Comparison of ENCODE assay signal across 17 cellular contexts in the genomic region with DNA sequence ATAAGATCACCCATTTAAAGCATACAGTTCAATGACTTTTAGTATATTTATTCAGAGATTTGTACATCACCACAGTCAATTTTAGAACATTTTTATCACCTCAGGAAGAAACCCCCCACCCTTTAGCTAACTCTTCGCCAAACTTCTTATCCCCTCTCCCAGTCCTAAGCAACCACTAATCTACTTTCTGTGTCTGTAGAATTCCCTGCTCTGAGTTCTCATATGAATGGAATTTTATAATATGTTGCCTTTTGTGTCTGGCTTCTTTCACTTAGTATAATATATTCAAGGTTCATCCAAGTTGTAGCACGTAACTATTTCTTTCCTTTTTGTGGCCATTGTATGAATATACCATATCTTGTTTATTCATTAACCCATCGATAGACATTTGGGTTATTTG. TPM values are rescaled to one million over a fixed set of nuclear protein-coding genes. Genes with fewer than 3 reads are reported as not detected.
DNase-seq lines count a peak whose midpoint lies in the region; ATAC-seq, FAIRE-seq and TF ChIP-seq lines count a peak whose summit lies in the region.
"Had no signal": no experiment of that assay in that cellular context is flagged by ENCODE, and none has a peak within 500 bp of the region (broad histone marks: within the 10 kb centered on the region; RNA-seq: fewer than 3 reads in every experiment).

No MANE protein-coding gene starts in this region.

- DNase-seq in T-helper 1 cell = no peak
- no peak for DNase-seq in PC-3
- DNase-seq in mammary epithelial cell = no peak
- no peak for DNase-seq in GM23338 (ENCODE audit: low spot score)
- DNase-seq in HTR-8/SVneo (ENCODE audit: insufficient read length, low spot score) = no peak
- DNase-seq: NCI-H1048, NCI-H345, OCI-M1 had no signal

- H3K4me1 ChIP-seq in PC-3 (ENCODE audit: insufficient read depth, low read length) (peaks cover 43% of the 10 kb centered on the region), mammary epithelial cell (ENCODE audit: insufficient read depth, low read length) (peaks cover 35% of the 10 kb centered on the region), neutrophil (ENCODE audit: control insufficient read depth in 1 of 2, insufficient read depth in 1 of 2, low read depth in 1 of 2, low read length in 1 of 2) (peaks cover 57 to 67% of the 10 kb centered on the region in 2 experiments), GM23338 (ENCODE audit: insufficient read depth) (peaks cover 6% of the 10 kb centered on the region)

- H2AFZ ChIP-seq in PC-3 (ENCODE audit: low read length) = no peak overlapping the region
- no peak overlapping the region for H2AFZ ChIP-seq in mammary epithelial cell (ENCODE audit: low read depth, low read length)
- no peak overlapping the region for H2AFZ ChIP-seq in GM23338

- peak overlapping the region; percentile 27 for H3K27ac Mint-ChIP-seq in T-helper 1 cell treated with Interleukin-12 subunit alpha and Interleukin-12 subunit beta and Interleukin-4 antibody, amounts not matched to agents 30 μg/mL and 1 μg/mL, for 36 hours
- H3K27ac Mint-ChIP-seq in GM23338 = no peak overlapping the region

- H3K9me2 ChIP-seq in PC-3 (replicated peaks; ENCODE audit: low read length) = no peaks in the 10 kb centered on the region
- no peaks in the 10 kb centered on the region for H3K9me2 ChIP-seq in GM23338 (ENCODE audit: insufficient read depth)

- H3K27me3 ChIP-seq in PC-3 (ENCODE audit: low read length) (no peaks in the 10 kb centered on the region), mammary epithelial cell (ENCODE audit: insufficient read depth, low read length) (no peaks in the 10 kb centered on the region), neutrophil (no peaks in the 10 kb centered on the region), GM23338 (ENCODE audit: insufficient read depth) (no peaks in the 10 kb centered on the region)
- H3K27me3 ChIP-seq: ascending aorta had no signal

- BruUV-seq in PC-3 (replicated peaks; lab: Mats Ljungman, UMichigan) (no TSS peak), mammary epithelial cell (replicated peaks; lab: Mats Ljungman, UMichigan) (no TSS peak)

- peaks cover 29% of the 10 kb centered on the region for H3K4me1 Mint-ChIP-seq in T-helper 1 cell treated with Interleukin-12 subunit alpha and Interleukin-12 subunit beta and Interleukin-4 antibody, amounts not matched to agents 30 μg/mL and 1 μg/mL, for 36 hours (ENCODE audit: low read depth)
- peaks cover 10% of the 10 kb centered on the region for H3K4me1 Mint-ChIP-seq in GM23338

- H3K27ac ChIP-seq in PC-3 (ENCODE audit: low read length) = peak overlapping the region; percentile 76
- H3K27ac ChIP-seq in mammary epithelial cell (ENCODE audit: insufficient read depth, low read depth, low read length) = peak overlapping the region; percentile 77
- peak overlapping the region; percentile 99 for H3K27ac ChIP-seq in neutrophil
- no peak overlapping the region for H3K27ac ChIP-seq in GM23338 (ENCODE audit: low read depth)
- H3K27ac ChIP-seq: 22Rv1, ascending aorta, thoracic aorta had no signal

- TF ChIP-seq CTCF in PC-3 (conservative IDR thresholded peaks at IDR 0.05; ENCODE audit: low read depth, low read length) (no peak), mammary epithelial cell (conservative IDR thresholded peaks at IDR 0.05 in 1 of 2, IDR thresholded peaks at IDR 0.05 in 1 of 2; ENCODE audit: extremely low read depth in 1 of 2, insufficient read depth in 1 of 2, low read depth in 1 of 2, low read length in 2 of 2) (no peak), neutrophil (IDR thresholded peaks at IDR 0.05) (no peak), GM23338 (conservative IDR thresholded peaks at IDR 0.05; ENCODE audit: low read depth in 2 of 2) (no peak)

- ATAC-seq in PC-3 (no peak), GM19467 (IDR thresholded peaks at IDR 0.05; ENCODE audit: unreplicated experiment) (no peak), GM23338 (no peak)
- ATAC-seq: right cardiac atrium had no signal

- H3F3A ChIP-seq in PC-3 (ENCODE audit: low read length, unreplicated experiment) (no peaks in the 10 kb centered on the region), GM23338 (replicated peaks; ENCODE audit: low read depth) (0 out of 2 replicates have a peak, but pooled peaks cover 10% of the 10 kb centered on the region)

- H4K20me1 ChIP-seq in PC-3 (ENCODE audit: low read length) (peaks cover 4% of the 10 kb centered on the region; the same call in 1 of the 2 replicates), mammary epithelial cell (ENCODE audit: insufficient read depth, low read length) (no peaks in the 10 kb centered on the region), GM23338 (replicated peaks; ENCODE audit: insufficient read depth) (no peaks in the 10 kb centered on the region)

- peaks cover 9% of the 10 kb centered on the region for H3K9me3 ChIP-seq in PC-3 (ENCODE audit: low read length)
- H3K9me3 ChIP-seq in mammary epithelial cell (replicated peaks; ENCODE audit: insufficient read depth, low read length) = peaks cover 11% of the 10 kb centered on the region
- H3K9me3 ChIP-seq in neutrophil = no peaks in the 10 kb centered on the region
- H3K9me3 ChIP-seq: ascending aorta, thoracic aorta had no signal

- peaks cover 51% of the 10 kb centered on the region for H3K36me3 Mint-ChIP-seq in T-helper 1 cell treated with Interleukin-12 subunit alpha and Interleukin-12 subunit beta and Interleukin-4 antibody, amounts not matched to agents 30 μg/mL and 1 μg/mL, for 36 hours (ENCODE audit: low read depth)
- H3K36me3 Mint-ChIP-seq in GM23338 (ENCODE audit: low read depth) = peaks cover 45% of the 10 kb centered on the region

- FAIRE-seq in HTR-8/SVneo (lab: Jason Lieb, UNC) = no peak
- FAIRE-seq: D721Med, kidney had no signal

- intact Hi-C loops in PC-3 (cut with micrococcal nuclease) = no loop called here
- intact Hi-C loops in mammary epithelial cell (cut with micrococcal nuclease) = loop anchor here (1.0 kb wide), 1 partner anchor 25 kb away; no protein-coding TSS in a partner anchor

- H3K9ac ChIP-seq in PC-3 (ENCODE audit: low read length) (peak overlapping the region; percentile 20), mammary epithelial cell (ENCODE audit: insufficient read depth, low read length) (peak overlapping the region; percentile 43)

- no peaks in the 10 kb centered on the region for H3K27me3 Mint-ChIP-seq in T-helper 1 cell treated with Interleukin-12 subunit alpha and Interleukin-12 subunit beta and Interleukin-4 antibody, amounts not matched to agents 30 μg/mL and 1 μg/mL, for 36 hours (ENCODE audit: low read depth)
- peaks cover 13% of the 10 kb centered on the region for H3K27me3 Mint-ChIP-seq in GM23338 (ENCODE audit: insufficient read depth, low read depth, poor library complexity)

- 57% methylated on average over 3 of the region's 3 CpGs for WGBS in mammary epithelial cell (ENCODE audit: low coverage, missing lambda C conversion rate)

- peaks cover 56% of the 10 kb centered on the region for H3K79me2 ChIP-seq in PC-3 (ENCODE audit: low read length)
- peaks cover 61% of the 10 kb centered on the region for H3K79me2 ChIP-seq in mammary epithelial cell (ENCODE audit: insufficient read depth, low read length)
- H3K79me2 ChIP-seq in GM23338 (replicated peaks; ENCODE audit: insufficient read depth) = no peaks in the 10 kb centered on the region

- H3K4me3 ChIP-seq in PC-3 (ENCODE audit: low read length) = peak overlapping the region; percentile 1; the same call in 1 of the 2 replicates
- H3K4me3 ChIP-seq in mammary epithelial cell (replicated peaks in 1 of 3; ENCODE audit: insufficient read depth in 1 of 3, low read depth in 2 of 3, low read length in 3 of 3) = no peak overlapping the region
- H3K4me3 ChIP-seq in neutrophil (ENCODE audit: low read depth in 1 of 2, low read length in 1 of 2) = peak overlapping the region in 1 of 2 experiments; percentile 19
- H3K4me3 ChIP-seq in GM23338 = no peak overlapping the region
- H3K4me3 ChIP-seq: ascending aorta, thoracic aorta had no signal

- CTCF ChIA-PET in PC-3 (lab: Charles Lee) = no interaction called here
- CTCF ChIA-PET in mammary epithelial cell (lab: Charles Lee; ENCODE audit: low non-redundant PET) = no interaction called here

- H3K36me3 ChIP-seq in PC-3 (ENCODE audit: low read depth, low read length) = peaks cover 41% of the 10 kb centered on the region
- peaks cover 3% of the 10 kb centered on the region for H3K36me3 ChIP-seq in mammary epithelial cell (ENCODE audit: insufficient read depth, low read length)
- peaks cover 75% of the 10 kb centered on the region for H3K36me3 ChIP-seq in neutrophil
- peaks cover 8% of the 10 kb centered on the region; the same call in 1 of the 2 replicates for H3K36me3 ChIP-seq in GM23338 (ENCODE audit: insufficient read depth)

- in situ Hi-C loops in mammary epithelial cell (cut with MboI; ENCODE audit: low sequenced_read_pairs in 2 of 2) = no loop called here

- dilution Hi-C loops in mammary epithelial cell (cut with HindIII; ENCODE audit: low sequenced_read_pairs) = no loop called here

- H3K4me2 ChIP-seq in PC-3 (ENCODE audit: low read length) = peak overlapping the region; percentile 46
- H3K4me2 ChIP-seq in mammary epithelial cell (ENCODE audit: insufficient read depth, low read depth, low read length) = peak overlapping the region; percentile 18
- H3K4me2 ChIP-seq in GM23338 = no peak overlapping the region

- peak overlapping the region; percentile 16 for H3K4me3 Mint-ChIP-seq in T-helper 1 cell treated with Interleukin-12 subunit alpha and Interleukin-12 subunit beta and Interleukin-4 antibody, amounts not matched to agents 30 μg/mL and 1 μg/mL, for 36 hours
- no peak overlapping the region; the same call in 2 of the 3 replicates for H3K4me3 Mint-ChIP-seq in GM23338

- peaks cover 19% of the 10 kb centered on the region for H3K9me3 Mint-ChIP-seq in T-helper 1 cell treated with Interleukin-12 subunit alpha and Interleukin-12 subunit beta and Interleukin-4 antibody, amounts not matched to agents 30 μg/mL and 1 μg/mL, for 36 hours
- H3K9me3 Mint-ChIP-seq in GM23338 = peaks cover 14% of the 10 kb centered on the region

- POLR2A ChIA-PET in PC-3 (lab: Charles Lee; ENCODE audit: unreplicated experiment) = no interaction called here

TF ChIP-seq in GM23338, 12 proteins besides CTCF, POLR2A, EP300 and RAD21 (continues in another document):
- no peak for TF ChIP-seq EZH2phosphoT487 (IDR thresholded peaks at IDR 0.05; ENCODE audit: unreplicated experiment)

RNA-seq across cellular contexts. Expression of gene ANKRD13D, which starts 3.6 kb away (rescaled TPM):
- total RNA-seq in PC-3 (2014; rRNA removed) (58.9 and 63.9 TPM in 2 replicates), mammary epithelial cell (10 to 100 TPM; 25.7 to 56.7 TPM)
- polyA plus RNA-seq in mammary epithelial cell (29.0 TPM), GM23338 (2016; fragmentation: Nextera tagmentation; extraction: Ambion mirVana) (19.5 and 20.3 TPM in 2 replicates)
- polyA minus RNA-seq in mammary epithelial cell = 34.7 TPM
- 15.7 and 30.8 TPM in 2 replicates for total RNA-seq in GM23338 (2014; rRNA removed; shearing (Covaris generic))

RNA-seq across cellular contexts. Expression of gene SSH3, which starts 10.7 kb away (rescaled TPM):
- total RNA-seq in PC-3 (2014; rRNA removed) (35.1 and 52.4 TPM in 2 replicates), mammary epithelial cell (10 to 100 TPM; 47.0 to 86.9 TPM)
- polyA plus RNA-seq in mammary epithelial cell (34.8 TPM), GM23338 (2016; fragmentation: Nextera tagmentation; extraction: Ambion mirVana) (17.8 and 25.1 TPM in 2 replicates)
- polyA minus RNA-seq in mammary epithelial cell = 21.2 TPM
- 40.0 and 45.8 TPM in 2 replicates for total RNA-seq in GM23338 (2014; rRNA removed; shearing (Covaris generic))

RNA-seq across cellular contexts. Expression of gene GRK2, which starts 26.4 kb away (rescaled TPM):
- 103 TPM in 2 replicates for total RNA-seq in PC-3 (2014; rRNA removed)
- total RNA-seq in mammary epithelial cell = 10 to 100 TPM; 31.7 to 55.4 TPM
- polyA plus RNA-seq in mammary epithelial cell = 37.8 TPM
- 81.3 TPM for polyA minus RNA-seq in mammary epithelial cell
- 62.2 and 72.5 TPM in 2 replicates for total RNA-seq in GM23338 (2014; rRNA removed; shearing (Covaris generic))
- 19.5 and 21.7 TPM in 2 replicates for polyA plus RNA-seq in GM23338 (2016; fragmentation: Nextera tagmentation; extraction: Ambion mirVana)
